ENCODE assay signal across 13 cellular contexts in the genomic region with DNA sequence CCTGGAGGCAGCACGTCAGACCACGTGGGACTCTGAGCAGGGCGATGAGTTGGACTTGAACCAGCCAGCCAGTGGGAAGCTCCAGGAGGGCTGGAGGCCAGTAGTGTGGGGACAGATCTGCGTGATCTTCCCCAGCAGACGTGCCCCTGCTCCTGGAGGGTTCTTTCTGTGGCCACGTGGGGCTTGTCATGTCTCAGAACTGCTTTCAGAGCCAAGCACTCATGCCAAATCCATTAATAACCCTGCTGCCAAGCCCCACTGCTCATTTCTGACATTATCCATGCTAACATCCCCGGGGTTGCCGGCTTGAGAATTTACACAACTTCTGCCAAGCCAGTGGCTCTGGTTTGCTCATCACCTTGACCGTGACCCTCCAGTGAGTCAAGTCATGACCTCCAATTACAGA. TPM values are rescaled to one million over a fixed set of nuclear protein-coding genes. Genes with fewer than 3 reads are reported as not detected.
DNase-seq lines count a peak whose midpoint lies in the region; ATAC-seq and TF ChIP-seq lines count a peak whose summit lies in the region.
"Had no signal": no experiment of that assay in that cellular context is flagged by ENCODE, and none has a peak within 500 bp of the region (broad histone marks: within the 10 kb centered on the region; RNA-seq: fewer than 3 reads in every experiment).

No MANE protein-coding gene starts in this region.

- in situ Hi-C loops in KBM-7 (cut with MboI; ENCODE audit: low pct_unique_long_range_greater_than_20kb, low sequenced_read_pairs): no loop called here

- H3K4me1 ChIP-seq in esophagus muscularis mucosa: peaks cover 8 to 28% (median 20%) of the 10 kb centered on the region in 4 donors

- 18% methylated on average over 7 of the region's 9 CpGs for WGBS in esophagus muscularis mucosa

- no peak for ATAC-seq in HG03097 (IDR thresholded peaks at IDR 0.05; ENCODE audit: low FRiP score, unreplicated experiment)

- H3K27ac ChIP-seq in RWPE1: peak overlapping the region; percentile 78
- no peak overlapping the region for H3K27ac ChIP-seq in esophagus muscularis mucosa (replicated peaks in 1 of 4)

- peaks cover 4% of the 10 kb centered on the region for H3K27me3 Mint-ChIP-seq in activated CD4-positive, alpha-beta T cell treated with anti-CD3 and anti-CD28 coated beads, Interleukin-2, amount 10 ng/mL, durations not matched to agents 24 days and 14 days

- peaks cover 0 to 51% (median 21%) of the 10 kb centered on the region in 4 donors for H3K36me3 ChIP-seq in esophagus muscularis mucosa

- no peak for TF ChIP-seq POLR2A in esophagus muscularis mucosa (IDR thresholded peaks at IDR 0.05; ENCODE audit: low read depth)

- no peak for TF ChIP-seq CTCF in RWPE1 (conservative IDR thresholded peaks at IDR 0.05; ENCODE audit: low read depth)
- no peak for TF ChIP-seq CTCF in fibroblast of villous mesenchyme (IDR thresholded peaks at IDR 0.05; ENCODE audit: insufficient read depth, low read depth, low read length)
- TF ChIP-seq CTCF in esophagus muscularis mucosa (IDR thresholded peaks at IDR 0.05): no peak

- H3K4me1 Mint-ChIP-seq in activated CD4-positive, alpha-beta T cell treated with anti-CD3 and anti-CD28 coated beads, Interleukin-2, amount 10 ng/mL, durations not matched to agents 24 days and 14 days: no peaks in the 10 kb centered on the region

- no peak for TF ChIP-seq EP300 in esophagus muscularis mucosa (IDR thresholded peaks at IDR 0.05)

- H3K9me3 ChIP-seq in esophagus muscularis mucosa: no peaks in the 10 kb centered on the region

- no peak overlapping the region for H3K4me3 ChIP-seq in fibroblast of villous mesenchyme (ENCODE audit: low read depth, low read length)
- H3K4me3 ChIP-seq in esophagus muscularis mucosa: no peak overlapping the region

- CTCF ChIA-PET in RWPE1 (lab: Yijun Ruan, JAX): no interaction called here

- no peak overlapping the region for H3K27ac Mint-ChIP-seq in activated CD4-positive, alpha-beta T cell treated with anti-CD3 and anti-CD28 coated beads, Interleukin-2, amount 10 ng/mL, durations not matched to agents 24 days and 14 days

- no peaks in the 10 kb centered on the region for H3K27me3 ChIP-seq in esophagus muscularis mucosa

- POLR2A ChIA-PET in RWPE1 (lab: Yijun Ruan, JAX; ENCODE audit: low non-redundant PET): no interaction called here

- intact Hi-C loops in activated CD4-positive, alpha-beta T cell treated with anti-CD3 and anti-CD28 coated beads, Interleukin-2, amount 10 ng/mL, durations not matched to agents 24 days and 14 days (cut with micrococcal nuclease): no loop called here
- intact Hi-C loops in esophagus muscularis mucosa (cut with DNase I): no loop called here

- no peaks in the 10 kb centered on the region for H3K36me3 Mint-ChIP-seq in activated CD4-positive, alpha-beta T cell treated with anti-CD3 and anti-CD28 coated beads, Interleukin-2, amount 10 ng/mL, durations not matched to agents 24 days and 14 days (ENCODE audit: low read depth)

- H3K9me3 Mint-ChIP-seq in activated CD4-positive, alpha-beta T cell treated with anti-CD3 and anti-CD28 coated beads, Interleukin-2, amount 10 ng/mL, durations not matched to agents 24 days and 14 days: no peaks in the 10 kb centered on the region

- DNase-seq in AG08395 (ENCODE audit: low spot score) (peak; percentile 83), RWPE1 (ENCODE audit: low spot score) (no peak), fibroblast of villous mesenchyme (ENCODE audit: low read depth) (peak; percentile 51), myocyte (ENCODE audit: low read depth) (peak; percentile 9), esophagus muscularis mucosa (ENCODE audit: extremely low spot score) (no peak), KBM-7 (no peak)
- DNase-seq in activated CD4-positive, alpha-beta T cell treated with anti-CD3 and anti-CD28 coated beads, Interleukin-2, amount 10 ng/mL, durations not matched to agents 24 days and 14 days: no peak
- DNase-seq: activated gamma-delta T cell treated with Interleukin-2 at 50 U/mL for 16 hours, GF-D8, Karpas-422, NCI-H345, SHP77 had no signal

- no peak overlapping the region for H3K4me3 Mint-ChIP-seq in activated CD4-positive, alpha-beta T cell treated with anti-CD3 and anti-CD28 coated beads, Interleukin-2, amount 10 ng/mL, durations not matched to agents 24 days and 14 days

RNA-seq across cellular contexts. Expression of a gene that starts 38.3 kb away (rescaled TPM):
- total RNA-seq in fibroblast of villous mesenchyme (3.9 and 10.0 TPM in 2 replicates), myocyte (2.9 and 5.3 TPM in 2 replicates), esophagus muscularis mucosa (10 to 100 TPM; 19.5 to 39.8 (median 32.5) TPM)
- polyA plus RNA-seq in myocyte (2012): 19.2 TPM
- 0.05 TPM in 1 of 2 replicates, not detected in the other for total RNA-seq in activated CD4-positive, alpha-beta T cell treated with anti-CD3 and anti-CD28 coated beads, Interleukin-2, amount 10 ng/mL, durations not matched to agents 24 days and 14 days

Comparison
In these comparisons a context has a peak if more than half of its experiments do, and no peak if none do; other contexts are left out.
1. DNase-seq: peak in AG08395 (single experiment), fibroblast of villous mesenchyme (single experiment) and myocyte (single experiment); none in RWPE1 (single experiment), activated CD4-positive, alpha-beta T cell treated with anti-CD3 and anti-CD28 coated beads, Interleukin-2, amount 10 ng/mL, durations not matched to agents 24 days and 14 days (single experiment), esophagus muscularis mucosa (single experiment) and KBM-7 (single experiment).